In genomic region chr1:16748586-16749201, GRCh38 we compare ENCODE assay signal across 13 cellular contexts. TPM values are rescaled to one million over a fixed set of nuclear protein-coding genes. Genes with fewer than 3 reads are reported as not detected.
DNase-seq lines count a peak whose midpoint lies in the region; ATAC-seq and TF ChIP-seq lines count a peak whose summit lies in the region.
"Not testable (repeated sequence)": the region's sequence is repeated elsewhere in the genome, so short reads cannot be mapped to it uniquely, and the experiment has no call there.
"Had no signal": no experiment of that assay in that cellular context is flagged by ENCODE, and none has a peak within 500 bp of the region (broad histone marks: within the 10 kb centered on the region; RNA-seq: fewer than 3 reads in every experiment).

No MANE protein-coding gene starts in this region.

- BruUV-seq in Panc1 (replicated peaks; lab: Mats Ljungman, UMichigan) = not testable (repeated sequence)

- H3K9me3 ChIP-seq in Panc1 (ENCODE audit: control insufficient read depth, insufficient read depth, low read depth, low read length); left lung; aorta (ENCODE audit: control insufficient read depth, low read length): not testable (repeated sequence)

- not testable (repeated sequence) for H3K4me1 ChIP-seq in Panc1 (ENCODE audit: control insufficient read depth, insufficient read depth, low read length); left lung; aorta (ENCODE audit: control insufficient read depth in 1 of 2, insufficient read depth in 2 of 2, low read length in 2 of 2)

- intact Hi-C loops in Panc1 (cut with micrococcal nuclease; ENCODE audit: unreplicated experiment); left lung (cut with DNase I); posterior vena cava (cut with DNase I); aorta (cut with DNase I): not testable (repeated sequence)

- H3K9me3 Mint-ChIP-seq in HFFc6; neural crest cell; stimulated activated memory B cell treated with anti-CD40 and anti-IgM and Interleukin-4, amounts not matched to agents 10 μg/mL and 1 μg/mL and 100 μg/mL, for 72 hours: not testable (repeated sequence)

- H3K27ac ChIP-seq in Panc1 (ENCODE audit: low read length); left lung; aorta (ENCODE audit: low read depth in 1 of 2, low read length in 2 of 2): not testable (repeated sequence)

- H3K4me3 Mint-ChIP-seq in HFFc6; neural crest cell; stimulated activated memory B cell treated with anti-CD40 and anti-IgM and Interleukin-4, amounts not matched to agents 10 μg/mL and 1 μg/mL and 100 μg/mL, for 72 hours: not testable (repeated sequence)

- POLR2A ChIA-PET in Panc1 (lab: Charles Lee) = not testable (repeated sequence)

- 86 to 88% methylated on average over 10 to 23 of the region's 35 CpGs for WGBS in aorta, 2 donors

- not testable (repeated sequence) for H3K4me3 ChIP-seq in Panc1 (ENCODE audit: low read depth in 2 of 2, low read length in 2 of 2); left lung; aorta (ENCODE audit: low read length in 2 of 2)

- peak; percentile 11 for DNase-seq in HFFc6
- not testable (repeated sequence) for DNase-seq in Panc1 (ENCODE audit: low read depth, low spot score); left lung; neural crest cell (ENCODE audit: low read depth, low spot score); aorta
- peak; percentile 16 for DNase-seq in posterior vena cava (ENCODE audit: low spot score)

- TF ChIP-seq CTCF in HFFc6 (IDR thresholded peaks at IDR 0.05); Panc1 (IDR thresholded peaks at IDR 0.05); left lung (IDR thresholded peaks at IDR 0.05); neural crest cell (conservative IDR thresholded peaks at IDR 0.05): not testable (repeated sequence)

- not testable (repeated sequence) for H3K4me1 Mint-ChIP-seq in HFFc6 (ENCODE audit: low read depth); neural crest cell; stimulated activated memory B cell treated with anti-CD40 and anti-IgM and Interleukin-4, amounts not matched to agents 10 μg/mL and 1 μg/mL and 100 μg/mL, for 72 hours

- ATAC-seq in Panc1 = peak; percentile 35; the same call in 1 of the 2 replicates
- peak; percentile 34 for ATAC-seq in esophagus mucosa
- peak; percentile 69 for ATAC-seq in left lung
- ATAC-seq in stimulated activated memory B cell treated with anti-CD40 and anti-IgM and Interleukin-4, amounts not matched to agents 10 μg/mL and 1 μg/mL and 100 μg/mL, for 72 hours = peak; percentile 64
- peak; percentile 66 for ATAC-seq in aorta (ENCODE audit: low FRiP score)

- in situ Hi-C loops in Panc1 (cut with HindIII; ENCODE audit: low pct_unique_long_range_greater_than_20kb, low sequenced_read_pairs) = not testable (repeated sequence)

- CTCF ChIA-PET in Panc1 (lab: Charles Lee) = not testable (repeated sequence)

- H3K27me3 ChIP-seq in Panc1 (ENCODE audit: control insufficient read depth, insufficient read depth, low read length); left lung; aorta (ENCODE audit: control insufficient read depth in 1 of 2, insufficient read depth in 2 of 2, low read length in 1 of 2): not testable (repeated sequence)

- not testable (repeated sequence) for H3K27me3 Mint-ChIP-seq in HFFc6 (ENCODE audit: insufficient read depth); neural crest cell (ENCODE audit: low read depth); stimulated activated memory B cell treated with anti-CD40 and anti-IgM and Interleukin-4, amounts not matched to agents 10 μg/mL and 1 μg/mL and 100 μg/mL, for 72 hours

- not testable (repeated sequence) for H3K36me3 Mint-ChIP-seq in HFFc6 (ENCODE audit: low read depth); neural crest cell (ENCODE audit: low read depth); stimulated activated memory B cell treated with anti-CD40 and anti-IgM and Interleukin-4, amounts not matched to agents 10 μg/mL and 1 μg/mL and 100 μg/mL, for 72 hours

- not testable (repeated sequence) for H3K36me3 ChIP-seq in Panc1 (ENCODE audit: control insufficient read depth, insufficient read depth, low read length); left lung; aorta (ENCODE audit: control insufficient read depth in 1 of 2, insufficient read depth in 2 of 2, low read length in 1 of 2)

- H3K27ac Mint-ChIP-seq in HFFc6; stimulated activated memory B cell treated with anti-CD40 and anti-IgM and Interleukin-4, amounts not matched to agents 10 μg/mL and 1 μg/mL and 100 μg/mL, for 72 hours: not testable (repeated sequence)
- peak overlapping the region; percentile 96 for H3K27ac Mint-ChIP-seq in neural crest cell (ENCODE audit: unreplicated experiment)

RNA-seq across cellular contexts. Expression of gene RNU1-4, which starts 8.4 kb away (rescaled TPM):
- 1,000 to 10,000 TPM; 1,191 to 2,394 (median 1,819) TPM for total RNA-seq in HFFc6 (2021; fragmentation: NEBNext Ultra II Directional; extraction: Animal tissue kit (Norgen Biotek cat#: 25700))
- total RNA-seq in Panc1 (2021; ENCODE audit: unreplicated experiment) = 1,290 TPM
- polyA plus RNA-seq in Panc1 (2012; ENCODE audit: insufficient read length) = 2.5 TPM
- total RNA-seq in esophagus mucosa = 6,387 TPM
- total RNA-seq in left lung = 1,000 to 10,000 TPM; 2,748 to 3,444 TPM
- total RNA-seq in neural crest cell = 2,478 and 3,042 TPM in 2 replicates
- over 10,000 TPM; 12,584 to 18,986 TPM for total RNA-seq in posterior vena cava
- total RNA-seq in aorta = 1,000 to 10,000 TPM; 7,231 to 8,154 TPM
- polyA plus RNA-seq in aorta = not detected
- total RNA-seq: GM23248, HT1080 had no signal
- polyA plus RNA-seq: AG04450; CD14-positive monocyte; CD4-positive, alpha-beta memory T cell; GM23248 had no signal
